In the genomic region with DNA sequence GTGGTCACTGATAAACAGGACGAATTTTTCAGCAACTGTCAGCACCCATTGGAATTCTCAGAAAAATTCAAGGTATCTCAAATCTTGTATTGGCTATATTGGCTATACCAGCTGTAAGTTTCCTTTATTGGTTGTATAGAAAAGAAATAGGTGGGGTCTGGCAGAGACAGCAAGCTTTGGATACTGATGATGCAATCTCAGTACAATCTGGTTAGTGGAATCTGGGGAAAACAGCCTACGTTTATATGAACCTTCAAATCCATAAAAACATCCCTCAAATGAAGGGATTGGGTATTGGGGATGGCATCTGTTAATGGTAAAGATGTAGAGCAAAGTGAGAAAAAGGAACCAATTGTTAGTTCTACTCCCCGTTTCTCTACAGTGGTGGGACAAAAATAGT, we compare ENCODE assay signal across 2 cellular contexts.
TF ChIP-seq lines count a peak whose summit lies in the region.

No MANE protein-coding gene starts in this region.

TF ChIP-seq in IMR-90, 13 proteins besides CTCF, POLR2A, EP300 and RAD21:
- no peak for TF ChIP-seq RCOR1 (IDR thresholded peaks at IDR 0.05; ENCODE audit: insufficient replicate concordance, low read length)
- peak; percentile 51 for TF ChIP-seq CEBPB (IDR thresholded peaks at IDR 0.05; ENCODE audit: low read depth, low read length)

TF ChIP-seq in H1, 55 proteins besides CTCF, POLR2A, EP300 and RAD21:
- TF ChIP-seq NRF1 (IDR thresholded peaks at IDR 0.05; ENCODE audit: low read depth, low read length) (no peak), CEBPB (IDR thresholded peaks at IDR 0.05; ENCODE audit: low read depth, low read length) (0 out of 2 replicates have a peak, but pooled peaks have one; percentile 19)
